In genomic region chr2:231765496-231765929, GRCh38 we compare ENCODE assay signal across 12 cellular contexts. TPM values are rescaled to one million over a fixed set of nuclear protein-coding genes. Genes with fewer than 3 reads are reported as not detected.
DNase-seq lines count a peak whose midpoint lies in the region; ATAC-seq and TF ChIP-seq lines count a peak whose summit lies in the region.
"Had no signal": no experiment of that assay in that cellular context is flagged by ENCODE, and none has a peak within 500 bp of the region (broad histone marks: within the 10 kb centered on the region; RNA-seq: fewer than 3 reads in every experiment).

No MANE protein-coding gene starts in this region.

- H3K36me3 ChIP-seq in thymus (ENCODE audit: control insufficient read depth, insufficient read depth), result no peaks in the 10 kb centered on the region
- H3K36me3 ChIP-seq in heart right ventricle, result no peaks in the 10 kb centered on the region

- H3K27me3 ChIP-seq in thymus (ENCODE audit: control insufficient read depth, insufficient read depth) (no peaks in the 10 kb centered on the region), heart right ventricle (no peaks in the 10 kb centered on the region)

- TF ChIP-seq CTCF in heart right ventricle (IDR thresholded peaks at IDR 0.05), result no peak

- no peaks in the 10 kb centered on the region for H3K27me3 Mint-ChIP-seq in activated T-cell treated with anti-CD3 and anti-CD28 coated beads, Interleukin-2, amount 50 U/mL, for 4 hours (ENCODE audit: low read depth)
- no peaks in the 10 kb centered on the region for H3K27me3 Mint-ChIP-seq in activated T-helper 1 cell treated with anti-CD3 and anti-CD28 coated beads, Interleukin-12 subunit alpha, Interleukin-12 subunit beta, Interleukin-2, Interleukin-4 antibody, amounts not matched to agents 30 ng/mL and 10 ng/mL and 1 ng/mL, durations not matched to agents 14 hours and 24 hours and 36 hours (ENCODE audit: insufficient read depth)

- H3K4me1 Mint-ChIP-seq in activated T-cell treated with anti-CD3 and anti-CD28 coated beads, Interleukin-2, amount 50 U/mL, for 4 hours (ENCODE audit: low read depth), result peaks cover 16% of the 10 kb centered on the region
- peaks cover 34% of the 10 kb centered on the region for H3K4me1 Mint-ChIP-seq in activated T-helper 1 cell treated with anti-CD3 and anti-CD28 coated beads, Interleukin-12 subunit alpha, Interleukin-12 subunit beta, Interleukin-2, Interleukin-4 antibody, amounts not matched to agents 30 ng/mL and 10 ng/mL and 1 ng/mL, durations not matched to agents 14 hours and 24 hours and 36 hours (ENCODE audit: low read depth)

- peak; percentile 40 to 43 for ATAC-seq in activated T-cell treated with anti-CD3 and anti-CD28 coated beads, Interleukin-2, amount 50 U/mL, for 4 hours
- ATAC-seq in HG03108 (IDR thresholded peaks at IDR 0.05; ENCODE audit: unreplicated experiment) (peak; percentile 52), heart right ventricle (no peak)

- H3K27ac ChIP-seq in thymus (ENCODE audit: low read depth), result peak overlapping the region; percentile 56
- H3K27ac ChIP-seq in heart right ventricle, result no peak overlapping the region
- H3K27ac ChIP-seq: GM23248 had no signal

- H3K9me3 Mint-ChIP-seq in activated T-cell treated with anti-CD3 and anti-CD28 coated beads, Interleukin-2, amount 50 U/mL, for 4 hours, result no peaks in the 10 kb centered on the region
- H3K9me3 Mint-ChIP-seq in activated T-helper 1 cell treated with anti-CD3 and anti-CD28 coated beads, Interleukin-12 subunit alpha, Interleukin-12 subunit beta, Interleukin-2, Interleukin-4 antibody, amounts not matched to agents 30 ng/mL and 10 ng/mL and 1 ng/mL, durations not matched to agents 14 hours and 24 hours and 36 hours, result no peaks in the 10 kb centered on the region

- H3K4me1 ChIP-seq in thymus (ENCODE audit: control insufficient read depth, insufficient read depth, low read length) (peaks cover 17% of the 10 kb centered on the region), heart right ventricle (peaks cover 0 to 11% (median 0%) of the 10 kb centered on the region in 9 donors)

- H3K27ac Mint-ChIP-seq in activated T-helper 1 cell treated with anti-CD3 and anti-CD28 coated beads, Interleukin-12 subunit alpha, Interleukin-12 subunit beta, Interleukin-2, Interleukin-4 antibody, amounts not matched to agents 30 ng/mL and 10 ng/mL and 1 ng/mL, durations not matched to agents 14 hours and 24 hours and 36 hours, result peak overlapping the region; percentile 59

- DNase-seq in activated T-cell treated with anti-CD3 and anti-CD28 coated beads, Interleukin-2, amount 50 U/mL, for 4 hours, result no peak
- no peak for DNase-seq in activated T-cell treated with anti-CD3 and anti-CD28 coated beads for 4 hours
- no peak for DNase-seq in activated T-helper 1 cell treated with anti-CD3 and anti-CD28 coated beads, Interleukin-12 subunit alpha, Interleukin-12 subunit beta, Interleukin-2, Interleukin-4 antibody, amounts not matched to agents 30 ng/mL and 10 ng/mL and 1 ng/mL, durations not matched to agents 14 hours and 24 hours and 36 hours (ENCODE audit: low spot score)
- DNase-seq in medulla oblongata (ENCODE audit: extremely low spot score), result no peak
- no peak for DNase-seq in DMS79 treated with DMSO at 0.1 percent for 48 hours (lab: John Stamatoyannopoulos, UW)
- no peak for DNase-seq in heart right ventricle
- DNase-seq: DMS79, GM23248, NCI-H187, trophoblast cell had no signal

- no peaks in the 10 kb centered on the region for H3K36me3 Mint-ChIP-seq in activated T-cell treated with anti-CD3 and anti-CD28 coated beads, Interleukin-2, amount 50 U/mL, for 4 hours (ENCODE audit: insufficient read depth)
- no peaks in the 10 kb centered on the region for H3K36me3 Mint-ChIP-seq in activated T-helper 1 cell treated with anti-CD3 and anti-CD28 coated beads, Interleukin-12 subunit alpha, Interleukin-12 subunit beta, Interleukin-2, Interleukin-4 antibody, amounts not matched to agents 30 ng/mL and 10 ng/mL and 1 ng/mL, durations not matched to agents 14 hours and 24 hours and 36 hours (ENCODE audit: low read depth)

- intact Hi-C loops in activated T-helper 1 cell treated with anti-CD3 and anti-CD28 coated beads, Interleukin-12 subunit alpha, Interleukin-12 subunit beta, Interleukin-2, Interleukin-4 antibody, amounts not matched to agents 30 ng/mL and 10 ng/mL and 1 ng/mL, durations not matched to agents 14 hours and 24 hours and 36 hours (cut with micrococcal nuclease), result no loop called here
- intact Hi-C loops in heart right ventricle (cut with DNase I), result no loop called here

- H3K9me3 ChIP-seq in thymus (ENCODE audit: control insufficient read depth), result no peaks in the 10 kb centered on the region
- no peaks in the 10 kb centered on the region for H3K9me3 ChIP-seq in heart right ventricle

- H3K4me3 Mint-ChIP-seq in activated T-cell treated with anti-CD3 and anti-CD28 coated beads, Interleukin-2, amount 50 U/mL, for 4 hours, result no peak overlapping the region
- H3K4me3 Mint-ChIP-seq in activated T-helper 1 cell treated with anti-CD3 and anti-CD28 coated beads, Interleukin-12 subunit alpha, Interleukin-12 subunit beta, Interleukin-2, Interleukin-4 antibody, amounts not matched to agents 30 ng/mL and 10 ng/mL and 1 ng/mL, durations not matched to agents 14 hours and 24 hours and 36 hours, result no peak overlapping the region

- no peak overlapping the region for H3K4me3 ChIP-seq in thymus (ENCODE audit: low read length)
- H3K4me3 ChIP-seq in heart right ventricle, result no peak overlapping the region
- H3K4me3 ChIP-seq: GM23248 had no signal

RNA-seq across cellular contexts. Expression of gene PDE6D, which starts 15.6 kb away (rescaled TPM):
- total RNA-seq in activated T-cell treated with anti-CD3 and anti-CD28 coated beads, Interleukin-2, amount 50 U/mL, for 4 hours, result 10 to 100 TPM; 22.0 to 25.9 (median 23.8) TPM
- total RNA-seq in activated T-helper 1 cell treated with anti-CD3 and anti-CD28 coated beads, Interleukin-12 subunit alpha, Interleukin-12 subunit beta, Interleukin-2, Interleukin-4 antibody, amounts not matched to agents 30 ng/mL and 10 ng/mL and 1 ng/mL, durations not matched to agents 14 hours and 24 hours and 36 hours, result 31.0 and 31.9 TPM in 2 replicates
- polyA plus RNA-seq in thymus (44.2 TPM), heart right ventricle (10 to 100 TPM; 14.8 to 31.2 TPM)
- total RNA-seq in heart right ventricle, result 10 to 100 TPM; 11.4 to 23.3 (median 18.4) TPM

RNA-seq across cellular contexts. Expression of gene COPS7B, which starts 20.7 kb away (rescaled TPM):
- 10 to 100 TPM; 54.8 to 57.7 (median 55.5) TPM for total RNA-seq in activated T-cell treated with anti-CD3 and anti-CD28 coated beads, Interleukin-2, amount 50 U/mL, for 4 hours
- 61.1 and 62.9 TPM in 2 replicates for total RNA-seq in activated T-helper 1 cell treated with anti-CD3 and anti-CD28 coated beads, Interleukin-12 subunit alpha, Interleukin-12 subunit beta, Interleukin-2, Interleukin-4 antibody, amounts not matched to agents 30 ng/mL and 10 ng/mL and 1 ng/mL, durations not matched to agents 14 hours and 24 hours and 36 hours
- polyA plus RNA-seq in thymus (29.0 TPM), heart right ventricle (10 to 100 TPM; 15.9 to 16.8 TPM)
- 10 to 100 TPM; 17.1 to 25.3 (median 19.8) TPM for total RNA-seq in heart right ventricle

RNA-seq across cellular contexts. Expression of gene PTMA, which starts 57.2 kb away (rescaled TPM):
- total RNA-seq in activated T-cell treated with anti-CD3 and anti-CD28 coated beads, Interleukin-2, amount 50 U/mL, for 4 hours, result 1,000 to 10,000 TPM; 2,248 to 2,672 (median 2,390) TPM
- 2,193 and 2,194 TPM in 2 replicates for total RNA-seq in activated T-helper 1 cell treated with anti-CD3 and anti-CD28 coated beads, Interleukin-12 subunit alpha, Interleukin-12 subunit beta, Interleukin-2, Interleukin-4 antibody, amounts not matched to agents 30 ng/mL and 10 ng/mL and 1 ng/mL, durations not matched to agents 14 hours and 24 hours and 36 hours
- 2,183 TPM for polyA plus RNA-seq in thymus
- 100 to 1,000 TPM; 133 to 348 (median 164) TPM for total RNA-seq in heart right ventricle
- 100 to 1,000 TPM; 567 to 626 TPM for polyA plus RNA-seq in heart right ventricle

Comparison
In these comparisons a context has a peak if more than half of its experiments do, and no peak if none do; other contexts are left out.
1. ATAC-seq: peak in activated T-cell treated with anti-CD3 and anti-CD28 coated beads, Interleukin-2, amount 50 U/mL, for 4 hours (2 of 2) and HG03108 (single experiment); none in heart right ventricle (0 of 8).